Comparison of ENCODE assay signal across 13 cellular contexts in the genomic region with DNA sequence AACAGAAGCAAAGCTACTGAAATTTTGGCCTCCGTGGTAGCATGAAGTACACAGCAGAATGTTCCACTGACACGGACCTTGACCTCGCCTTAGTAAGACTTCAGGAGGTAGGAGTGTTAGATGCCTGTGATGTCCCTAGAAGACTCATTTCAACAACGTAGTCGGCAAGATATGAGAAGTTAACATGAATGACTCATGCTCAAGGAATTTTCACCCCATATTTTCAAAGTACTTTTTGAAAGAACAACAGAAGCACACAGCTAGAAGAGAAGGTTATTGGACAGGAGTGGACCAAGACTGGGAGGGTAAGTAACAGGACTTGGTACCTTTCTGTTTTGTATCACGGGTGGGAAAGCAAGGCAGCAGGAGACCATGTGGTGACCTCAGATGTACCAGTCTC.
DNase-seq lines count a peak whose midpoint lies in the region; ATAC-seq and TF ChIP-seq lines count a peak whose summit lies in the region.
"Had no signal": no experiment of that assay in that cellular context is flagged by ENCODE, and none has a peak within 500 bp of the region (broad histone marks: within the 10 kb centered on the region; RNA-seq: fewer than 3 reads in every experiment).

No MANE protein-coding gene starts in this region.

- TF ChIP-seq CTCF in AG10803 (conservative IDR thresholded peaks at IDR 0.05; ENCODE audit: low read length), result no peak
- TF ChIP-seq CTCF in IMR-90 (conservative IDR thresholded peaks at IDR 0.05; ENCODE audit: low read depth, low read length), result no peak
- TF ChIP-seq CTCF in astrocyte of the spinal cord (IDR thresholded peaks at IDR 0.05; ENCODE audit: low read depth, low read length), result no peak

- BruUV-seq in IMR-90 (replicated peaks; lab: Mats Ljungman, UMichigan), result no TSS peak

- H3K9me3 ChIP-seq in IMR-90 (ENCODE audit: control insufficient read depth, insufficient read depth, low read length), result no peaks in the 10 kb centered on the region
- H3K9me3 ChIP-seq: BLaER1 had no signal

- peak; percentile 88 for ATAC-seq in IMR-90 (ENCODE audit: low read depth)
- ATAC-seq: stimulated activated effector memory CD8-positive, alpha-beta T cell treated with anti-CD3 and anti-CD28 coated beads, Interleukin-12 subunit alpha, Interleukin-12 subunit beta, amount 100 ng/mL, for 72 hours had no signal

- H2BK20ac ChIP-seq in IMR-90 (ENCODE audit: low read depth, low read length), result no peak overlapping the region

- peaks cover 2% of the 10 kb centered on the region; the same call in 1 of the 2 replicates for H3K4me1 ChIP-seq in IMR-90 (ENCODE audit: control insufficient read depth, insufficient read depth, low read length)
- H3K4me1 ChIP-seq: BLaER1 had no signal

- H4K91ac ChIP-seq in IMR-90 (ENCODE audit: insufficient read depth, low read depth, low read length), result no peak overlapping the region

- no peaks in the 10 kb centered on the region for H3K79me1 ChIP-seq in IMR-90 (ENCODE audit: low read depth in 1 of 2, low read length in 2 of 2)

- no peaks in the 10 kb centered on the region for H3K27me3 ChIP-seq in IMR-90 (ENCODE audit: control insufficient read depth, insufficient read depth, low read length)
- H3K27me3 ChIP-seq: BLaER1 had no signal

- no peaks in the 10 kb centered on the region for H3K36me3 ChIP-seq in IMR-90 (ENCODE audit: control insufficient read depth, insufficient read depth, low read length)
- H3K36me3 ChIP-seq: BLaER1 had no signal

- no peak overlapping the region for H2BK5ac ChIP-seq in IMR-90 (ENCODE audit: low read depth, low read length, poor library complexity, severe bottlenecking)

- no peak overlapping the region for H3K9ac ChIP-seq in IMR-90 (ENCODE audit: low read depth, low read length)
- H3K9ac ChIP-seq: BLaER1 had no signal

- peak; percentile 29 for DNase-seq in AG10803 (ENCODE audit: low read depth)
- peak; percentile 77 for DNase-seq in IMR-90
- DNase-seq in astrocyte of the spinal cord (ENCODE audit: low read depth, low spot score), result peak; percentile 84
- peak; percentile 54 for DNase-seq in kidney glomerular epithelial cell (lab: John Stamatoyannopoulos, UW)
- no peak for DNase-seq in SW 1271 (lab: John Stamatoyannopoulos, UW)
- no peak for DNase-seq in NCI-H1105 (lab: John Stamatoyannopoulos, UW)
- no peak for DNase-seq in putamen (ENCODE audit: low spot score)
- no peak for DNase-seq in hippocampal formation (lab: John Stamatoyannopoulos, UW)
- DNase-seq: activated CD4-positive, alpha-beta memory T cell treated with anti-CD3 and anti-CD28 coated beads for 36 hours; activated gamma-delta T cell treated with Interleukin-2 at 50 U/mL for 16 hours; DND-41 had no signal

- H3K56ac ChIP-seq in IMR-90 (ENCODE audit: extremely low read depth, insufficient read depth, low read length), result no peak overlapping the region

- no peak overlapping the region for H3K27ac ChIP-seq in IMR-90 (ENCODE audit: insufficient read depth, low read length)
- H3K27ac ChIP-seq: BLaER1 had no signal

- H3K4me2 ChIP-seq in IMR-90 (ENCODE audit: low read depth, low read length), result no peak overlapping the region
- H3K4me2 ChIP-seq: BLaER1 had no signal

- H3K4me3 ChIP-seq in AG10803 (ENCODE audit: low read length), result no peak overlapping the region
- no peak overlapping the region for H3K4me3 ChIP-seq in IMR-90 (ENCODE audit: insufficient read depth, low read depth, low read length)
- H3K4me3 ChIP-seq in astrocyte of the spinal cord (ENCODE audit: low read depth, low read length), result no peak overlapping the region
- H3K4me3 ChIP-seq: BLaER1 had no signal

- TF ChIP-seq POLR2A in IMR-90 (IDR thresholded peaks at IDR 0.05; ENCODE audit: low read depth, low read length), result no peak

- H2BK15ac ChIP-seq in IMR-90 (ENCODE audit: low read depth, low read length), result no peak overlapping the region

- no peak overlapping the region for H3K23ac ChIP-seq in IMR-90 (ENCODE audit: low read depth, low read length)

- CTCF ChIA-PET in IMR-90 (lab: Yijun Ruan, JAX), result interaction anchor here (0.5 kb wide), 1 partner anchor 860 kb away, joined by 3 read pairs; no protein-coding TSS in a partner anchor

- peaks cover 9% of the 10 kb centered on the region; the same call in 1 of the 2 replicates for H3K9me1 ChIP-seq in IMR-90 (ENCODE audit: insufficient read depth, low read length)

- no peak for TF ChIP-seq RAD21 in IMR-90 (IDR thresholded peaks at IDR 0.05; ENCODE audit: low read length)

- H4K8ac ChIP-seq in IMR-90 (ENCODE audit: low read depth in 2 of 2, low read length in 2 of 2), result no peak overlapping the region

- H4K20me1 ChIP-seq in IMR-90 (ENCODE audit: insufficient read depth, low read length), result no peaks in the 10 kb centered on the region
- H4K20me1 ChIP-seq: BLaER1 had no signal

- intact Hi-C loops in IMR-90 (cut with micrococcal nuclease), result no loop called here

- H2BK120ac ChIP-seq in IMR-90 (ENCODE audit: low read depth, low read length), result no peak overlapping the region

- H2AFZ ChIP-seq in IMR-90 (replicated peaks; ENCODE audit: low read length, poor library complexity), result no peak overlapping the region

- dilution Hi-C loops in IMR-90 (cut with HindIII; ENCODE audit: low sequenced_read_pairs, unreplicated experiment), result no loop called here

- H3K4ac ChIP-seq in IMR-90 (ENCODE audit: low read depth, low read length), result no peak overlapping the region

- POLR2A ChIA-PET in IMR-90 (lab: Charles Lee; ENCODE audit: unreplicated experiment), result no interaction called here

- no peak overlapping the region for H3K14ac ChIP-seq in IMR-90 (replicated peaks; ENCODE audit: low read depth, low read length)

- H2AK5ac ChIP-seq in IMR-90 (ENCODE audit: low read depth, low read length), result no peak overlapping the region

- H4K5ac ChIP-seq in IMR-90 (ENCODE audit: low read depth, low read length), result no peak overlapping the region

- H2AK9ac ChIP-seq in IMR-90 (replicated peaks; ENCODE audit: low read depth, low read length, poor library complexity), result no peak overlapping the region

- in situ Hi-C loops in IMR-90 (cut with MboI; ENCODE audit: low sequenced_read_pairs), result no loop called here
- in situ Hi-C loops in astrocyte of the spinal cord (cut with HindIII; ENCODE audit: low sequenced_read_pairs), result no loop called here

- H3K18ac ChIP-seq in IMR-90 (ENCODE audit: low read depth, low read length), result no peak overlapping the region

- no CpG with 5 or more reads among the region's 6 CpGs for WGBS in IMR-90 (ENCODE audit: extremely low coverage in 2 of 2, insufficient read length in 1 of 2), 2 experiments

TF ChIP-seq in IMR-90, 13 proteins besides CTCF, POLR2A, EP300 and RAD21:
- TF ChIP-seq USF2 (IDR thresholded peaks at IDR 0.05; ENCODE audit: low read depth, low read length) (no peak), RFX5 (IDR thresholded peaks at IDR 0.05; ENCODE audit: low read depth, low read length) (no peak), MAZ (IDR thresholded peaks at IDR 0.05; ENCODE audit: borderline replicate concordance, low read depth, low read length) (no peak), FOS (IDR thresholded peaks at IDR 0.05; ENCODE audit: low read depth, low read length) (peak; percentile 47; the same call in 1 of the 2 replicates), MXI1 (IDR thresholded peaks at IDR 0.05; ENCODE audit: borderline replicate concordance, low read depth, low read length) (no peak), MAFK (IDR thresholded peaks at IDR 0.05; ENCODE audit: low read depth, low read length) (no peak)

Comparison
In these comparisons a context has a peak if more than half of its experiments do, and no peak if none do; other contexts are left out.
1. DNase-seq: peak in AG10803 (single experiment), IMR-90 (single experiment), astrocyte of the spinal cord (single experiment) and kidney glomerular epithelial cell (single experiment); none in SW 1271 (0 of 2), NCI-H1105 (single experiment), putamen (single experiment) and hippocampal formation (0 of 2).